In genomic region chr16:14509675-14510132, GRCh38 we compare ENCODE assay signal across 20 cellular contexts.
A peak's percentile ranks its signal among the peaks of the same experiment; 100 is the strongest.
DNase-seq lines count a peak whose midpoint lies in the region; ATAC-seq and TF ChIP-seq lines count a peak whose summit lies in the region.
"Had no signal": no experiment of that assay in that cellular context is flagged by ENCODE, and none has a peak within 500 bp of the region (broad histone marks: within the 10 kb centered on the region; RNA-seq: fewer than 3 reads in every experiment).

No MANE protein-coding gene starts in this region.

- POLR2A ChIA-PET in PC-3 (lab: Charles Lee; ENCODE audit: unreplicated experiment), result no interaction called here

- H3K79me2 ChIP-seq in PC-3 (ENCODE audit: low read length), result no peaks in the 10 kb centered on the region

- H2AK5ac ChIP-seq in mesenchymal stem cell (ENCODE audit: low read length, severe bottlenecking), result no peak overlapping the region

- DNase-seq in EH (ENCODE audit: low read depth) (peak; percentile 22), PC-3 (no peak), epithelial cell of esophagus (ENCODE audit: low read depth) (peak; percentile 36), mesenchymal stem cell (no peak), Calu3 (no peak), SKM-1 (lab: John Stamatoyannopoulos, UW; ENCODE audit: unreplicated experiment) (no peak), DMS53 treated with DMSO at 0.1 percent for 48 hours (lab: John Stamatoyannopoulos, UW; ENCODE audit: unreplicated experiment) (no peak)
- DNase-seq: activated B cell treated with CpG ODN at 0.5 μM for 24 hours; central memory CD4-positive, alpha-beta T cell; KBM-7; NCI-H2081 treated with DMSO at 0.1 percent for 48 hours; NCI-H510A; occipital lobe; SHP77 treated with DMSO at 0.1 percent for 48 hours; stimulated activated CD4-positive, alpha-beta T cell treated with anti-CD3 and anti-CD28 coated beads, Interleukin-2, amount 100 ng/mL, for 48 hours; substantia nigra; uterus had no signal

- BruUV-seq in PC-3 (replicated peaks; lab: Mats Ljungman, UMichigan), result no TSS peak
- no TSS peak for BruUV-seq in Calu3 (replicated peaks; lab: Mats Ljungman, UMichigan)

- H3K9ac ChIP-seq in PC-3 (ENCODE audit: low read length) (no peak overlapping the region), mesenchymal stem cell (ENCODE audit: low read length) (peak overlapping the region; percentile 40)

- 75% methylated on average over 4 of the region's 4 CpGs for WGBS in mesenchymal stem cell

- no peak overlapping the region for H3K23ac ChIP-seq in mesenchymal stem cell (ENCODE audit: low read length in 2 of 2)

- no peaks in the 10 kb centered on the region for H3K36me3 ChIP-seq in PC-3 (ENCODE audit: low read depth, low read length)
- no peaks in the 10 kb centered on the region for H3K36me3 ChIP-seq in mesenchymal stem cell (ENCODE audit: control insufficient read depth in 1 of 2, insufficient read depth in 2 of 2, low read depth in 1 of 2, low read length in 2 of 2)
- H3K36me3 ChIP-seq: uterus had no signal

- H2AFZ ChIP-seq in PC-3 (ENCODE audit: low read length), result no peak overlapping the region
- H2AFZ ChIP-seq in mesenchymal stem cell (ENCODE audit: low read depth, low read length), result no peak overlapping the region

- no peak overlapping the region for H3K18ac ChIP-seq in mesenchymal stem cell (ENCODE audit: low read depth in 1 of 2, low read length in 2 of 2)

- H3K4me1 ChIP-seq in PC-3 (ENCODE audit: insufficient read depth, low read length) (peaks cover 38% of the 10 kb centered on the region), mesenchymal stem cell (ENCODE audit: control insufficient read depth, insufficient read depth, low read depth, low read length) (peaks cover 6% of the 10 kb centered on the region)
- H3K4me1 ChIP-seq: uterus had no signal

- no peak overlapping the region for H4K91ac ChIP-seq in mesenchymal stem cell (ENCODE audit: low read length)

- no peaks in the 10 kb centered on the region for H4K20me1 ChIP-seq in PC-3 (ENCODE audit: low read length)

- H3K27ac ChIP-seq in PC-3 (ENCODE audit: low read length) (peak overlapping the region; percentile 25; the same call in 1 of the 2 replicates), mesenchymal stem cell (ENCODE audit: low read length, poor library complexity, severe bottlenecking) (no peak overlapping the region)

- intact Hi-C loops in PC-3 (cut with micrococcal nuclease) (loop anchor here (10.0 kb wide), 1 partner anchor 55 kb away; no protein-coding TSS in a partner anchor), Calu3 (cut with micrococcal nuclease; ENCODE audit: unreplicated experiment) (no loop called here)

- no peak overlapping the region for H2BK15ac ChIP-seq in mesenchymal stem cell (ENCODE audit: low read depth, poor library complexity, severe bottlenecking)

- no peak for TF ChIP-seq CTCF in PC-3 (conservative IDR thresholded peaks at IDR 0.05; ENCODE audit: low read depth, low read length)
- no peak for TF ChIP-seq CTCF in epithelial cell of esophagus (IDR thresholded peaks at IDR 0.05; ENCODE audit: insufficient read depth, low read depth, low read length, missing control alignments)
- no peak for TF ChIP-seq CTCF in Calu3 (IDR thresholded peaks at IDR 0.05; ENCODE audit: unreplicated experiment)

- no peak overlapping the region for H3K4me3 Mint-ChIP-seq in Calu3 (ENCODE audit: low read depth, unreplicated experiment)
- H3K4me3 Mint-ChIP-seq: activated B cell treated with CpG ODN at 0.5 μM for 24 hours; activated T-helper 1 cell treated with anti-CD3 and anti-CD28 coated beads, Interleukin-12 subunit alpha, Interleukin-12 subunit beta, Interleukin-2, Interleukin-4 antibody, amounts not matched to agents 30 ng/mL and 10 ng/mL and 1 ng/mL, durations not matched to agents 14 hours and 24 hours and 36 hours; T-helper 1 cell treated with Interleukin-12 subunit alpha and Interleukin-12 subunit beta and Interleukin-4 antibody, amounts not matched to agents 30 μg/mL and 1 μg/mL, for 36 hours had no signal

- no peaks in the 10 kb centered on the region for H3K27me3 Mint-ChIP-seq in Calu3 (ENCODE audit: unreplicated experiment)
- H3K27me3 Mint-ChIP-seq: activated B cell treated with CpG ODN at 0.5 μM for 24 hours had no signal

- ATAC-seq in PC-3 (no peak), HG03039 (IDR thresholded peaks at IDR 0.05; ENCODE audit: unreplicated experiment) (no peak)

- H3K4me1 Mint-ChIP-seq in Calu3 (ENCODE audit: low read depth, unreplicated experiment), result peaks cover 7% of the 10 kb centered on the region

- H3K14ac ChIP-seq in mesenchymal stem cell (ENCODE audit: low read length in 2 of 2), result no peak overlapping the region

- H3F3A ChIP-seq in PC-3 (ENCODE audit: low read length, unreplicated experiment), result no peaks in the 10 kb centered on the region

- H3K4me2 ChIP-seq in PC-3 (ENCODE audit: low read length) (no peak overlapping the region; the same call in 1 of the 2 replicates), mesenchymal stem cell (ENCODE audit: low read length, poor library complexity, severe bottlenecking) (no peak overlapping the region)

- H2BK5ac ChIP-seq in mesenchymal stem cell (ENCODE audit: low read depth, low read length, poor library complexity, severe bottlenecking), result no peak overlapping the region

- no peak overlapping the region for H3K27ac Mint-ChIP-seq in Calu3 (ENCODE audit: unreplicated experiment)
- H3K27ac Mint-ChIP-seq: activated B cell treated with CpG ODN at 0.5 μM for 24 hours; activated T-helper 1 cell treated with anti-CD3 and anti-CD28 coated beads, Interleukin-12 subunit alpha, Interleukin-12 subunit beta, Interleukin-2, Interleukin-4 antibody, amounts not matched to agents 30 ng/mL and 10 ng/mL and 1 ng/mL, durations not matched to agents 14 hours and 24 hours and 36 hours; T-helper 1 cell treated with Interleukin-12 subunit alpha and Interleukin-12 subunit beta and Interleukin-4 antibody, amounts not matched to agents 30 μg/mL and 1 μg/mL, for 36 hours had no signal

- H3K27me3 ChIP-seq in PC-3 (ENCODE audit: low read length), result no peaks in the 10 kb centered on the region
- no peaks in the 10 kb centered on the region for H3K27me3 ChIP-seq in mesenchymal stem cell (ENCODE audit: control insufficient read depth in 1 of 2, insufficient read depth in 1 of 2, low read length in 2 of 2)
- H3K27me3 ChIP-seq: uterus had no signal

- H2BK12ac ChIP-seq in mesenchymal stem cell (ENCODE audit: low read length in 2 of 2), result no peak overlapping the region

- H3K9me3 ChIP-seq in PC-3 (ENCODE audit: low read length) (no peaks in the 10 kb centered on the region), mesenchymal stem cell (ENCODE audit: control insufficient read depth, low read length) (no peaks in the 10 kb centered on the region)
- H3K9me3 ChIP-seq: uterus had no signal

- no peak overlapping the region for H4K8ac ChIP-seq in mesenchymal stem cell (ENCODE audit: low read length)

- no peaks in the 10 kb centered on the region for H3K36me3 Mint-ChIP-seq in Calu3 (ENCODE audit: insufficient read depth, unreplicated experiment)

- peaks cover 18% of the 10 kb centered on the region for H3K79me1 ChIP-seq in mesenchymal stem cell (replicated peaks; ENCODE audit: low read length, poor library complexity, severe bottlenecking)

- no peak overlapping the region for H2BK120ac ChIP-seq in mesenchymal stem cell (ENCODE audit: low read depth, low read length)

- no peak overlapping the region for H3K4ac ChIP-seq in mesenchymal stem cell (ENCODE audit: low read depth in 1 of 2, low read length in 2 of 2)

- no peaks in the 10 kb centered on the region for H3K9me3 Mint-ChIP-seq in Calu3 (ENCODE audit: low read depth, unreplicated experiment)
- H3K9me3 Mint-ChIP-seq: activated B cell treated with CpG ODN at 0.5 μM for 24 hours; activated T-helper 1 cell treated with anti-CD3 and anti-CD28 coated beads, Interleukin-12 subunit alpha, Interleukin-12 subunit beta, Interleukin-2, Interleukin-4 antibody, amounts not matched to agents 30 ng/mL and 10 ng/mL and 1 ng/mL, durations not matched to agents 14 hours and 24 hours and 36 hours; T-helper 1 cell treated with Interleukin-12 subunit alpha and Interleukin-12 subunit beta and Interleukin-4 antibody, amounts not matched to agents 30 μg/mL and 1 μg/mL, for 36 hours had no signal

- CTCF ChIA-PET in PC-3 (lab: Charles Lee) (no interaction called here), Calu3 (lab: Charles Lee) (no interaction called here)

- no peaks in the 10 kb centered on the region for H3K9me2 ChIP-seq in PC-3 (replicated peaks; ENCODE audit: low read length)

- H3K4me3 ChIP-seq in PC-3 (ENCODE audit: low read length) (no peak overlapping the region), epithelial cell of esophagus (ENCODE audit: low read length) (no peak overlapping the region), mesenchymal stem cell (ENCODE audit: insufficient read depth in 1 of 2, low read depth in 1 of 2, low read length in 2 of 2) (no peak overlapping the region)
- H3K4me3 ChIP-seq: uterus had no signal

Comparison
In these comparisons a context has a peak if more than half of its experiments do, and no peak if none do; other contexts are left out.
1. DNase-seq: peak in EH (single experiment) and epithelial cell of esophagus (single experiment); none in PC-3 (single experiment), mesenchymal stem cell (single experiment), Calu3 (single experiment), SKM-1 (single experiment) and DMS53 treated with DMSO at 0.1 percent for 48 hours (single experiment).